36 cellular contexts compared by ENCODE assay signal in genomic region chr11:79950741-79951140, GRCh38.
"Had no signal": no experiment of that assay in that cellular context is flagged by ENCODE, and none has a peak within 500 bp of the region (broad histone marks: within the 10 kb centered on the region; RNA-seq: fewer than 3 reads in every experiment).

No MANE protein-coding gene starts in this region.

- H3K9me3 ChIP-seq: ascending aorta, body of pancreas, breast epithelium had no signal

- H3K4me3 ChIP-seq: ascending aorta, body of pancreas, breast epithelium, cardiac muscle cell had no signal

- DNase-seq: activated effector memory CD4-positive, alpha-beta T cell treated with anti-CD3 and anti-CD28 coated beads, Interleukin-2, amount 50 U/mL, for 16 hours; activated effector memory CD4-positive, alpha-beta T cell treated with Interleukin-2 at 50 U/mL for 16 hours; activated gamma-delta T cell; activated gamma-delta T cell treated with Interleukin-2 at 50 U/mL for 16 hours; activated naive CD4-positive, alpha-beta T cell; activated naive CD4-positive, alpha-beta T cell treated with anti-CD3 and anti-CD28 coated beads for 36 hours; activated naive CD4-positive, alpha-beta T cell treated with anti-CD3 and anti-CD28 coated beads, Interleukin-2, amount 10 ng/mL, durations not matched to agents 7 days and 5 days; activated naive CD4-positive, alpha-beta T cell treated with anti-CD3 and anti-CD28 coated beads, Interleukin-2, amount 50 U/mL, for 16 hours; activated naive CD4-positive, alpha-beta T cell treated with Interleukin-2 at 50 U/mL for 16 hours; activated naive CD8-positive, alpha-beta T cell treated with anti-CD3 and anti-CD28 coated beads for 36 hours; activated naive CD8-positive, alpha-beta T cell treated with anti-CD3 and anti-CD28 coated beads, Interleukin-2, amount 10 ng/mL, durations not matched to agents 7 days and 5 days; activated naive CD8-positive, alpha-beta T cell treated with anti-CD3 and anti-CD28 coated beads, Interleukin-2, amount 50 U/mL, for 24 hours; activated T-cell treated with anti-CD3 and anti-CD28 coated beads, Interleukin-2, amount 50 U/mL, for 1 hour; activated T-cell treated with anti-CD3 and anti-CD28 coated beads, Interleukin-2, amount 50 U/mL, for 24 hours; activated T-cell treated with anti-CD3 and anti-CD28 coated beads, Interleukin-2, amount 50 U/mL, for 4 hours; activated T-cell treated with anti-CD3 and anti-CD28 coated beads, Interleukin-2, amount 50 U/mL, for 48 hours; activated T-cell treated with anti-CD3 and anti-CD28 coated beads, Interleukin-2, amount 50 U/mL, for 72 hours; amniotic stem cell; amygdala; anterior cingulate cortex; aorta; body of pancreas; brain microvascular endothelial cell; central memory CD4-positive, alpha-beta T cell; cerebellar nuclear complex had no signal

- H3K36me3 Mint-ChIP-seq: activated naive CD4-positive, alpha-beta T cell treated with anti-CD3 and anti-CD28 coated beads, Interleukin-2, amount 10 ng/mL, durations not matched to agents 7 days and 5 days; activated naive CD4-positive, alpha-beta T cell treated with anti-CD3 and anti-CD28 coated beads, Interleukin-2, amount 50 U/mL, for 24 hours; activated naive CD4-positive, alpha-beta T cell treated with anti-CD3 and anti-CD28 coated beads, Interleukin-2, amount 50 U/mL, for 72 hours; activated naive CD8-positive, alpha-beta T cell; activated naive CD8-positive, alpha-beta T cell treated with anti-CD3 and anti-CD28 coated beads for 36 hours; activated naive CD8-positive, alpha-beta T cell treated with anti-CD3 and anti-CD28 coated beads, Interleukin-2, amount 10 ng/mL, durations not matched to agents 7 days and 5 days; brain had no signal

- ATAC-seq: activated naive CD4-positive, alpha-beta T cell treated with anti-CD3 and anti-CD28 coated beads, Interleukin-2, amount 50 U/mL, for 72 hours; activated naive CD8-positive, alpha-beta T cell treated with anti-CD3 and anti-CD28 coated beads, Interleukin-2, amount 50 U/mL, for 24 hours; activated T-cell treated with anti-CD3 and anti-CD28 coated beads, Interleukin-2, amount 50 U/mL, for 4 hours; activated T-cell treated with anti-CD3 and anti-CD28 coated beads, Interleukin-2, amount 50 U/mL, for 72 hours; activated T-helper 17 cell treated with anti-CD3 and anti-CD28 coated beads, Interleukin-2, amount 50 U/mL, for 72 hours; body of pancreas had no signal

- H3K4me1 Mint-ChIP-seq: activated naive CD4-positive, alpha-beta T cell treated with anti-CD3 and anti-CD28 coated beads, Interleukin-2, amount 10 ng/mL, durations not matched to agents 7 days and 5 days; activated naive CD4-positive, alpha-beta T cell treated with anti-CD3 and anti-CD28 coated beads, Interleukin-2, amount 50 U/mL, for 24 hours; activated naive CD8-positive, alpha-beta T cell treated with anti-CD3 and anti-CD28 coated beads for 36 hours; activated naive CD8-positive, alpha-beta T cell treated with anti-CD3 and anti-CD28 coated beads, Interleukin-2, amount 10 ng/mL, durations not matched to agents 7 days and 5 days; activated naive CD8-positive, alpha-beta T cell treated with anti-CD3 and anti-CD28 coated beads, Interleukin-2, amount 50 U/mL, for 24 hours; activated T-helper 17 cell treated with anti-CD3 and anti-CD28 coated beads, Interleukin-2, amount 50 U/mL, for 72 hours; brain; central memory CD8-positive, alpha-beta T cell had no signal

- H3K9me3 Mint-ChIP-seq: activated naive CD4-positive, alpha-beta T cell treated with anti-CD3 and anti-CD28 coated beads for 36 hours; activated naive CD4-positive, alpha-beta T cell treated with anti-CD3 and anti-CD28 coated beads, Interleukin-2, amount 10 ng/mL, durations not matched to agents 7 days and 5 days; activated naive CD8-positive, alpha-beta T cell treated with anti-CD3 and anti-CD28 coated beads for 36 hours; activated T-cell treated with anti-CD3 and anti-CD28 coated beads, Interleukin-2, amount 50 U/mL, for 4 hours; activated T-helper 1 cell treated with anti-CD3 and anti-CD28 coated beads, Interleukin-12 subunit alpha, Interleukin-12 subunit beta, Interleukin-2, Interleukin-4 antibody, amounts not matched to agents 30 ng/mL and 10 ng/mL and 1 ng/mL, durations not matched to agents 14 hours and 24 hours and 36 hours; brain had no signal

- H3K36me3 ChIP-seq: ascending aorta, brain microvascular endothelial cell, breast epithelium, cardiac muscle cell had no signal

- H3K27me3 Mint-ChIP-seq: activated naive CD4-positive, alpha-beta T cell treated with anti-CD3 and anti-CD28 coated beads, Interleukin-2, amount 10 ng/mL, durations not matched to agents 7 days and 5 days; activated naive CD4-positive, alpha-beta T cell treated with anti-CD3 and anti-CD28 coated beads, Interleukin-2, amount 50 U/mL, for 24 hours; activated naive CD8-positive, alpha-beta T cell; activated naive CD8-positive, alpha-beta T cell treated with anti-CD3 and anti-CD28 coated beads for 36 hours; activated naive CD8-positive, alpha-beta T cell treated with anti-CD3 and anti-CD28 coated beads, Interleukin-2, amount 10 ng/mL, durations not matched to agents 7 days and 5 days; activated naive CD8-positive, alpha-beta T cell treated with anti-CD3 and anti-CD28 coated beads, Interleukin-2, amount 50 U/mL, for 24 hours; activated T-cell treated with anti-CD3 and anti-CD28 coated beads, Interleukin-2, amount 50 U/mL, for 24 hours; activated T-helper 17 cell treated with anti-CD3 and anti-CD28 coated beads, Interleukin-2, amount 50 U/mL, for 72 hours; central memory CD8-positive, alpha-beta T cell had no signal

- H3K4me3 Mint-ChIP-seq: activated naive CD4-positive, alpha-beta T cell treated with anti-CD3 and anti-CD28 coated beads for 36 hours; activated naive CD4-positive, alpha-beta T cell treated with anti-CD3 and anti-CD28 coated beads, Interleukin-2, amount 10 ng/mL, durations not matched to agents 7 days and 5 days; activated naive CD4-positive, alpha-beta T cell treated with anti-CD3 and anti-CD28 coated beads, Interleukin-2, amount 50 U/mL, for 24 hours; activated naive CD8-positive, alpha-beta T cell; activated naive CD8-positive, alpha-beta T cell treated with anti-CD3 and anti-CD28 coated beads for 36 hours; activated naive CD8-positive, alpha-beta T cell treated with anti-CD3 and anti-CD28 coated beads, Interleukin-2, amount 10 ng/mL, durations not matched to agents 7 days and 5 days; activated naive CD8-positive, alpha-beta T cell treated with anti-CD3 and anti-CD28 coated beads, Interleukin-2, amount 50 U/mL, for 24 hours; activated T-cell treated with anti-CD3 and anti-CD28 coated beads, Interleukin-2, amount 50 U/mL, for 24 hours; activated T-cell treated with anti-CD3 and anti-CD28 coated beads, Interleukin-2, amount 50 U/mL, for 4 hours; activated T-cell treated with anti-CD3 and anti-CD28 coated beads, Interleukin-2, amount 50 U/mL, for 72 hours; activated T-helper 1 cell treated with anti-CD3 and anti-CD28 coated beads, Interleukin-12 subunit alpha, Interleukin-12 subunit beta, Interleukin-2, Interleukin-4 antibody, amounts not matched to agents 30 ng/mL and 10 ng/mL and 1 ng/mL, durations not matched to agents 14 hours and 24 hours and 36 hours; activated T-helper 17 cell treated with anti-CD3 and anti-CD28 coated beads, Interleukin-2, amount 50 U/mL, for 72 hours; brain; central memory CD8-positive, alpha-beta T cell had no signal

- H3K4me1 ChIP-seq: ascending aorta, body of pancreas, breast epithelium had no signal

- H3K27ac ChIP-seq: ascending aorta, body of pancreas, brain microvascular endothelial cell, breast epithelium, cardiac muscle cell had no signal

- H3K27ac Mint-ChIP-seq: activated naive CD4-positive, alpha-beta T cell treated with anti-CD3 and anti-CD28 coated beads for 36 hours; activated naive CD4-positive, alpha-beta T cell treated with anti-CD3 and anti-CD28 coated beads, Interleukin-2, amount 10 ng/mL, durations not matched to agents 7 days and 5 days; activated naive CD4-positive, alpha-beta T cell treated with anti-CD3 and anti-CD28 coated beads, Interleukin-2, amount 50 U/mL, for 24 hours; activated naive CD8-positive, alpha-beta T cell; activated naive CD8-positive, alpha-beta T cell treated with anti-CD3 and anti-CD28 coated beads for 36 hours; activated naive CD8-positive, alpha-beta T cell treated with anti-CD3 and anti-CD28 coated beads, Interleukin-2, amount 10 ng/mL, durations not matched to agents 7 days and 5 days; activated naive CD8-positive, alpha-beta T cell treated with anti-CD3 and anti-CD28 coated beads, Interleukin-2, amount 50 U/mL, for 24 hours; activated T-cell treated with anti-CD3 and anti-CD28 coated beads, Interleukin-2, amount 50 U/mL, for 24 hours; activated T-cell treated with anti-CD3 and anti-CD28 coated beads, Interleukin-2, amount 50 U/mL, for 72 hours; activated T-helper 1 cell treated with anti-CD3 and anti-CD28 coated beads, Interleukin-12 subunit alpha, Interleukin-12 subunit beta, Interleukin-2, Interleukin-4 antibody, amounts not matched to agents 30 ng/mL and 10 ng/mL and 1 ng/mL, durations not matched to agents 14 hours and 24 hours and 36 hours; activated T-helper 17 cell treated with anti-CD3 and anti-CD28 coated beads, Interleukin-2, amount 50 U/mL, for 72 hours; activated T-helper 2 cell treated with anti-CD3 and anti-CD28 coated beads, Interferon-gamma antibody, Interleukin-2, Interleukin-4, amounts not matched to agents 10 μg/mL and 5 μg/mL and 100 μg/mL, durations not matched to agents 14 hours and 24 hours and 36 hours; brain had no signal

- H3K27me3 ChIP-seq: ascending aorta, body of pancreas, brain microvascular endothelial cell, breast epithelium, cardiac muscle cell had no signal
